Comparison of ENCODE assay signal across 10 cellular contexts in the genomic region with DNA sequence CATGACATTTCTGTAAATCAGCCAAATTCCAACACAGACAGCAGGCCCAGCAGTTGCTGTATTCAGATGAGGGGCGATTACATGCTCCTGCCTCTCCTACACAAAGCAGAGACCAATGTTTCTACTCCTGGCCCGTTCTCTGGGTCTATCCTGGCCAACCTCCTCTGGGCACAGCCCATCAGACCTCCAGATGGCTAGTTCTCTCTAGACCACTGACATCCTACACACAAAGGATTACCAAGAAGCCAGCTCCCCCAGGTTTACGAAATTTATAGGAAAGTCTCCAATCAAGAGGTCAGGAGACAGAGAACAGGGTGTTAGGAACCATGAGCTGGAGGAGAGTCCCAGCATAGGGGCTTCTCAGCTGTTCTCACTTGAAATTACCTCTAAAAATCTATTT.
"Had no signal": no experiment of that assay in that cellular context is flagged by ENCODE, and none has a peak within 500 bp of the region (broad histone marks: within the 10 kb centered on the region; RNA-seq: fewer than 3 reads in every experiment).

No MANE protein-coding gene starts in this region.

- DNase-seq: activated CD4-positive, CD25-positive, alpha-beta regulatory T cell treated with anti-CD3 and anti-CD28 coated beads, Interleukin-2, amount 50 U/mL, for 72 hours; activated naive CD4-positive, alpha-beta T cell treated with Interleukin-2 at 50 U/mL for 16 hours; effector CD4-positive, alpha-beta T cell; head of caudate nucleus; immature natural killer cell; stimulated activated CD4-positive, alpha-beta T cell treated with anti-CD3 and anti-CD28 coated beads, Interleukin-2, amount 100 ng/mL, for 48 hours; stimulated activated naive B cell treated with anti-CD40 and anti-IgM and Interleukin-4, amounts not matched to agents 10 μg/mL and 1 μg/mL and 100 μg/mL, for 72 hours; T-helper 1 cell; T1000 had no signal

- H3K4me3 Mint-ChIP-seq: activated T-helper 17 cell treated with anti-CD3 and anti-CD28 coated beads, Interleukin-2, amount 50 U/mL, for 72 hours; immature natural killer cell; stimulated activated naive B cell treated with anti-CD40 and anti-IgM and Interleukin-4, amounts not matched to agents 10 μg/mL and 1 μg/mL and 100 μg/mL, for 72 hours had no signal

- H3K27me3 Mint-ChIP-seq: activated T-helper 17 cell treated with anti-CD3 and anti-CD28 coated beads, Interleukin-2, amount 50 U/mL, for 72 hours; stimulated activated naive B cell treated with anti-CD40 and anti-IgM and Interleukin-4, amounts not matched to agents 10 μg/mL and 1 μg/mL and 100 μg/mL, for 72 hours had no signal

- H3K27ac Mint-ChIP-seq: activated T-helper 17 cell treated with anti-CD3 and anti-CD28 coated beads, Interleukin-2, amount 50 U/mL, for 72 hours; stimulated activated naive B cell treated with anti-CD40 and anti-IgM and Interleukin-4, amounts not matched to agents 10 μg/mL and 1 μg/mL and 100 μg/mL, for 72 hours had no signal

- H3K9me3 Mint-ChIP-seq: activated T-helper 17 cell treated with anti-CD3 and anti-CD28 coated beads, Interleukin-2, amount 50 U/mL, for 72 hours; immature natural killer cell; stimulated activated naive B cell treated with anti-CD40 and anti-IgM and Interleukin-4, amounts not matched to agents 10 μg/mL and 1 μg/mL and 100 μg/mL, for 72 hours had no signal

- H3K36me3 Mint-ChIP-seq: immature natural killer cell; stimulated activated naive B cell treated with anti-CD40 and anti-IgM and Interleukin-4, amounts not matched to agents 10 μg/mL and 1 μg/mL and 100 μg/mL, for 72 hours had no signal
